Comparison of ENCODE assay signal across 11 cellular contexts in the genomic region with DNA sequence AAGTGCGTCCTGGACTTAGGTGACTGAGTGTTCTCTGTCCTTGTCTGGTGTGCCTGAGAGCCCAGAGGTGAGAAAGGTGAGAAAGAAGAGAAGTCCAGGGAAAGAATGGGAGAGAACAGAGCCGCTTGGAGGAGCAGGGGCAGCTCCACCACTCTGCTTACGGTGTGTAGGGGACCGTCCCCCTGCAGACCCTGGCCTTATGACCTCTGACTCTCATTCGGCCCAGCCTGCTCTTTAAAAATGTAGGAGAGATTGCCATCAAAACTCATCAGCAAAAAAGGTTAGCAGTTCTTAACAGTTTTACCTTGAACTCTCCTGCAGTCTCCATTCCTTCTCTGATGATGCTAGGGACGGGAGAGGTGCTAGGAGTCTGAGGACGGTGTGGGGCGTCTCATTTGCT. TPM values are rescaled to one million over a fixed set of nuclear protein-coding genes. Genes with fewer than 3 reads are reported as not detected.
A peak's percentile ranks its signal among the peaks of the same experiment; 100 is the strongest.
DNase-seq lines count a peak whose midpoint lies in the region; ATAC-seq and TF ChIP-seq lines count a peak whose summit lies in the region.
"Had no signal": no experiment of that assay in that cellular context is flagged by ENCODE, and none has a peak within 500 bp of the region (broad histone marks: within the 10 kb centered on the region; RNA-seq: fewer than 3 reads in every experiment).

No MANE protein-coding gene starts in this region.

- H2AFZ ChIP-seq in HCT116 (ENCODE audit: low read depth, low read length, poor library complexity, severe bottlenecking) = no peak overlapping the region

- no peaks in the 10 kb centered on the region for H3K9me2 ChIP-seq in HCT116 (ENCODE audit: insufficient read depth)

- H3K36me3 Mint-ChIP-seq in activated naive CD8-positive, alpha-beta T cell treated with anti-CD3 and anti-CD28 coated beads, Interleukin-2, amount 50 U/mL, for 24 hours (ENCODE audit: low read depth) = peaks cover 8% of the 10 kb centered on the region

- DNase-seq in AG10803 (ENCODE audit: low read depth) (no peak), HCT116 (ENCODE audit: low read depth, low spot score) (no peak), GF-D8 (lab: John Stamatoyannopoulos, UW) (no peak), GM03348 (ENCODE audit: low spot score) (no peak)
- no peak for DNase-seq in activated naive CD8-positive, alpha-beta T cell treated with anti-CD3 and anti-CD28 coated beads, Interleukin-2, amount 50 U/mL, for 24 hours
- DNase-seq: NCI-H524 treated with DMSO at 0.1 percent for 48 hours; stimulated activated CD4-positive, alpha-beta T cell treated with anti-CD3 and anti-CD28 coated beads, Interleukin-2, amount 100 ng/mL, for 24 hours; substantia nigra had no signal

- TF ChIP-seq CTCF in AG10803 (conservative IDR thresholded peaks at IDR 0.05; ENCODE audit: low read length) (no peak), HCT116 (IDR thresholded peaks at IDR 0.05 in 2 of 3, conservative IDR thresholded peaks at IDR 0.05 in 1 of 3; ENCODE audit: borderline replicate concordance in 1 of 3, insufficient read depth in 1 of 3, low read depth in 2 of 3, low read length in 2 of 3) (no peak)

- no peaks in the 10 kb centered on the region for H3K9me3 ChIP-seq in HCT116 (ENCODE audit: control insufficient read depth in 1 of 2, insufficient read depth in 1 of 2, low read depth in 1 of 2, low read length in 2 of 2)
- H3K9me3 ChIP-seq in mucosa of stomach (ENCODE audit: control insufficient read depth, low read length) = no peaks in the 10 kb centered on the region

- no peaks in the 10 kb centered on the region for H3K9me3 Mint-ChIP-seq in activated naive CD8-positive, alpha-beta T cell treated with anti-CD3 and anti-CD28 coated beads, Interleukin-2, amount 50 U/mL, for 24 hours

- peaks cover 67% of the 10 kb centered on the region for H3K79me2 ChIP-seq in HCT116 (ENCODE audit: insufficient read depth, low read length)

- H3K4me2 ChIP-seq in HCT116 (ENCODE audit: low read length) = peak overlapping the region; percentile 95

- no peak overlapping the region for H3K9ac ChIP-seq in HCT116 (ENCODE audit: low read length)
- peak overlapping the region; percentile 79 for H3K9ac ChIP-seq in mucosa of stomach (ENCODE audit: low read length)

- H3K27ac ChIP-seq in HCT116 (ENCODE audit: low read depth, low read length) = no peak overlapping the region

- H3K4me3 ChIP-seq in AG10803 (ENCODE audit: low read length) (peak overlapping the region; percentile 72; the same call in 1 of the 2 replicates), HCT116 (replicated peaks in 1 of 2; ENCODE audit: low read depth in 1 of 2, low read length in 2 of 2) (no peak overlapping the region), mucosa of stomach (ENCODE audit: low read length) (peak overlapping the region; percentile 72)

- H3K4me1 Mint-ChIP-seq in activated naive CD8-positive, alpha-beta T cell treated with anti-CD3 and anti-CD28 coated beads, Interleukin-2, amount 50 U/mL, for 24 hours = peaks cover 57% of the 10 kb centered on the region

- TF ChIP-seq RAD21 in HCT116 (IDR thresholded peaks at IDR 0.05; ENCODE audit: low read depth) = no peak

- peak overlapping the region; percentile 92 for H3K4me3 Mint-ChIP-seq in activated naive CD8-positive, alpha-beta T cell treated with anti-CD3 and anti-CD28 coated beads, Interleukin-2, amount 50 U/mL, for 24 hours

- H3K36me3 ChIP-seq in HCT116 (ENCODE audit: control insufficient read depth in 1 of 2, insufficient read depth in 2 of 2, low read length in 2 of 2) (no peaks in the 10 kb centered on the region), mucosa of stomach (ENCODE audit: control insufficient read depth, insufficient read depth, low read length) (peaks cover 3% of the 10 kb centered on the region)

- intact Hi-C loops in HCT116 (cut with micrococcal nuclease) = no loop called here

- TF ChIP-seq POLR2A in HCT116 (IDR thresholded peaks at IDR 0.05; ENCODE audit: borderline replicate concordance, extremely low read depth, insufficient read depth, insufficient read length) = no peak

- 0 out of 2 replicates have a peak, but pooled peaks cover 4% of the 10 kb centered on the region for H4K20me1 ChIP-seq in HCT116 (ENCODE audit: insufficient read depth)

- ATAC-seq in HCT116 (no peak), GM21619 (IDR thresholded peaks at IDR 0.05; ENCODE audit: unreplicated experiment) (no peak), GM21526 (IDR thresholded peaks at IDR 0.05; ENCODE audit: low FRiP score, unreplicated experiment) (no peak)
- ATAC-seq in activated naive CD8-positive, alpha-beta T cell treated with anti-CD3 and anti-CD28 coated beads, Interleukin-2, amount 50 U/mL, for 24 hours = no peak

- H3K4me1 ChIP-seq in HCT116 (ENCODE audit: control insufficient read depth in 1 of 2, insufficient read depth in 2 of 2, low read length in 2 of 2) = peaks cover 6 to 23% of the 10 kb centered on the region in 2 experiments; a peak in 3 of 4 replicates
- H3K4me1 ChIP-seq in mucosa of stomach (ENCODE audit: control insufficient read depth, insufficient read depth, low read length) = peaks cover 43% of the 10 kb centered on the region

- H3K27me3 Mint-ChIP-seq in activated naive CD8-positive, alpha-beta T cell treated with anti-CD3 and anti-CD28 coated beads, Interleukin-2, amount 50 U/mL, for 24 hours = no peaks in the 10 kb centered on the region

- RAD21 ChIA-PET in HCT116 (lab: Charles Lee; ENCODE audit: low non-redundant PET in 1 of 2, low total read pairs in 2 of 2, uncharacterized antibody in 2 of 2, unreplicated experiment in 2 of 2) = no interaction called here

- H3K27ac Mint-ChIP-seq in activated naive CD8-positive, alpha-beta T cell treated with anti-CD3 and anti-CD28 coated beads, Interleukin-2, amount 50 U/mL, for 24 hours = no peak overlapping the region

- no TSS peak for BruUV-seq in HCT116 (replicated peaks; lab: Mats Ljungman, UMichigan)

- H3K27me3 ChIP-seq in HCT116 (ENCODE audit: insufficient read depth, low read length) (no peaks in the 10 kb centered on the region), mucosa of stomach (ENCODE audit: control insufficient read depth, insufficient read depth, low read length) (no peaks in the 10 kb centered on the region)

- POLR2A ChIA-PET in HCT116 (lab: Charles Lee) = no interaction called here

- CTCF ChIA-PET in HCT116 (lab: Charles Lee) = no interaction called here

TF ChIP-seq in HCT116, 20 proteins besides CTCF, POLR2A, EP300 and RAD21:
- TF ChIP-seq TCF7L2 (IDR thresholded peaks at IDR 0.05; ENCODE audit: borderline replicate concordance, extremely low read depth, insufficient read depth, insufficient read length) = no peak
- TF ChIP-seq, protein P1, sequence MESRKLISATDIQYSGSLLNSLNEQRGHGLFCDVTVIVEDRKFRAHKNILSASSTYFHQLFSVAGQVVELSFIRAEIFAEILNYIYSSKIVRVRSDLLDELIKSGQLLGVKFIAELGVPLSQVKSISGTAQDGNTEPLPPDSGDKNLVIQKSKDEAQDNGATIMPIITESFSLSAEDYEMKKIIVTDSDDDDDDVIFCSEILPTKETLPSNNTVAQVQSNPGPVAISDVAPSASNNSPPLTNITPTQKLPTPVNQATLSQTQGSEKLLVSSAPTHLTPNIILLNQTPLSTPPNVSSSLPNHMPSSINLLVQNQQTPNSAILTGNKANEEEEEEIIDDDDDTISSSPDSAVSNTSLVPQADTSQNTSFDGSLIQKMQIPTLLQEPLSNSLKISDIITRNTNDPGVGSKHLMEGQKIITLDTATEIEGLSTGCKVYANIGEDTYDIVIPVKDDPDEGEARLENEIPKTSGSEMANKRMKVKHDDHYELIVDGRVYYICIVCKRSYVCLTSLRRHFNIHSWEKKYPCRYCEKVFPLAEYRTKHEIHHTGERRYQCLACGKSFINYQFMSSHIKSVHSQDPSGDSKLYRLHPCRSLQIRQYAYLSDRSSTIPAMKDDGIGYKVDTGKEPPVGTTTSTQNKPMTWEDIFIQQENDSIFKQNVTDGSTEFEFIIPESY (IDR thresholded peaks at IDR 0.05; ENCODE audit: extremely low read depth, insufficient replicate concordance, low read length) = no peak
- no peak for TF ChIP-seq CBX3 (IDR thresholded peaks at IDR 0.05; ENCODE audit: low read depth)
- TF ChIP-seq ZFX (IDR thresholded peaks at IDR 0.05) = no peak
- no peak for TF ChIP-seq JUND (IDR thresholded peaks at IDR 0.05)
- TF ChIP-seq FOSL1 (IDR thresholded peaks at IDR 0.05; ENCODE audit: low read depth) = no peak
- no peak for TF ChIP-seq YY1 (IDR thresholded peaks at IDR 0.05; ENCODE audit: extremely low read depth, insufficient replicate concordance, low read depth, low read length)
- TF ChIP-seq, protein P2, sequence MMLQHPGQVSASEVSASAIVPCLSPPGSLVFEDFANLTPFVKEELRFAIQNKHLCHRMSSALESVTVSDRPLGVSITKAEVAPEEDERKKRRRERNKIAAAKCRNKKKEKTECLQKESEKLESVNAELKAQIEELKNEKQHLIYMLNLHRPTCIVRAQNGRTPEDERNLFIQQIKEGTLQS (IDR thresholded peaks at IDR 0.05) = no peak
- no peak for TF ChIP-seq EGR1 (IDR thresholded peaks at IDR 0.05; ENCODE audit: low read depth)
- no peak for TF ChIP-seq ELF1 (IDR thresholded peaks at IDR 0.05; ENCODE audit: borderline replicate concordance, low read depth)

RNA-seq across cellular contexts. Expression of a gene that starts 2.0 kb away (rescaled TPM):
- 34.4 TPM for total RNA-seq in HCT116 (2021; ENCODE audit: unreplicated experiment)
- 10.0 and 12.8 TPM in 2 replicates for polyA plus RNA-seq in HCT116 (2012)

Comparison
In these comparisons a context has a peak if more than half of its experiments do, and no peak if none do; other contexts are left out.
1. H3K4me3 ChIP-seq: peak in AG10803 (single experiment) and mucosa of stomach (single experiment); none in HCT116 (0 of 2).